ENCODE assay signal across 1 cellular context in the genomic region with DNA sequence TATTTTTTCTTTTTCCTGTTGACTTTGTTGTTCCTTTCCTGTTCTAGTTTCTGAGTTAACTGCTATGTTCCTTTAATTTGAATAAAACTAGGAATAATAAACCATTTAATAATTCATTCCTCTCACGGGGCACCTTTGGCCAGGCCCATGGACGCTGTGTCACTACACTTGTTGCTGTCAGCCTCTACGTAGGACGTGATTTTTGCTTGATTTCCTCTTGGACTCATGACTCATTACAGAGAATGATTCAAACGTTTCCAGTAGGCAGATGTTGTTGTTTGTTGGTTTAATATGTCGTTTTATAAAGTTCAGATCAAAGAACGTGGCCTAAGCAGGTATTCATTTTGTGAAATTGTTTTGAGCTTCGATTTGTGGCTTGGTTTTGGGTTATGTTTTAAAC.
TF ChIP-seq lines count a peak whose summit lies in the region.

No MANE protein-coding gene starts in this region.

TF ChIP-seq in HEK293, 187 proteins besides CTCF, POLR2A, EP300 and RAD21 (continued from another document):
- TF ChIP-seq, protein P1, sequence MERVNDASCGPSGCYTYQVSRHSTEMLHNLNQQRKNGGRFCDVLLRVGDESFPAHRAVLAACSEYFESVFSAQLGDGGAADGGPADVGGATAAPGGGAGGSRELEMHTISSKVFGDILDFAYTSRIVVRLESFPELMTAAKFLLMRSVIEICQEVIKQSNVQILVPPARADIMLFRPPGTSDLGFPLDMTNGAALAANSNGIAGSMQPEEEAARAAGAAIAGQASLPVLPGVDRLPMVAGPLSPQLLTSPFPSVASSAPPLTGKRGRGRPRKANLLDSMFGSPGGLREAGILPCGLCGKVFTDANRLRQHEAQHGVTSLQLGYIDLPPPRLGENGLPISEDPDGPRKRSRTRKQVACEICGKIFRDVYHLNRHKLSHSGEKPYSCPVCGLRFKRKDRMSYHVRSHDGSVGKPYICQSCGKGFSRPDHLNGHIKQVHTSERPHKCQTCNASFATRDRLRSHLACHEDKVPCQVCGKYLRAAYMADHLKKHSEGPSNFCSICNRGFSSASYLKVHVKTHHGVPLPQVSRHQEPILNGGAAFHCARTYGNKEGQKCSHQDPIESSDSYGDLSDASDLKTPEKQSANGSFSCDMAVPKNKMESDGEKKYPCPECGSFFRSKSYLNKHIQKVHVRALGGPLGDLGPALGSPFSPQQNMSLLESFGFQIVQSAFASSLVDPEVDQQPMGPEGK (tag by site-specific recombination; IDR thresholded peaks at IDR 0.05) = no peak
- no peak for TF ChIP-seq ZNF311 (tag by site-specific recombination; IDR thresholded peaks at IDR 0.05; ENCODE audit: borderline replicate concordance)
